Comparison of ENCODE assay signal across 1 cellular context in the genomic region with DNA sequence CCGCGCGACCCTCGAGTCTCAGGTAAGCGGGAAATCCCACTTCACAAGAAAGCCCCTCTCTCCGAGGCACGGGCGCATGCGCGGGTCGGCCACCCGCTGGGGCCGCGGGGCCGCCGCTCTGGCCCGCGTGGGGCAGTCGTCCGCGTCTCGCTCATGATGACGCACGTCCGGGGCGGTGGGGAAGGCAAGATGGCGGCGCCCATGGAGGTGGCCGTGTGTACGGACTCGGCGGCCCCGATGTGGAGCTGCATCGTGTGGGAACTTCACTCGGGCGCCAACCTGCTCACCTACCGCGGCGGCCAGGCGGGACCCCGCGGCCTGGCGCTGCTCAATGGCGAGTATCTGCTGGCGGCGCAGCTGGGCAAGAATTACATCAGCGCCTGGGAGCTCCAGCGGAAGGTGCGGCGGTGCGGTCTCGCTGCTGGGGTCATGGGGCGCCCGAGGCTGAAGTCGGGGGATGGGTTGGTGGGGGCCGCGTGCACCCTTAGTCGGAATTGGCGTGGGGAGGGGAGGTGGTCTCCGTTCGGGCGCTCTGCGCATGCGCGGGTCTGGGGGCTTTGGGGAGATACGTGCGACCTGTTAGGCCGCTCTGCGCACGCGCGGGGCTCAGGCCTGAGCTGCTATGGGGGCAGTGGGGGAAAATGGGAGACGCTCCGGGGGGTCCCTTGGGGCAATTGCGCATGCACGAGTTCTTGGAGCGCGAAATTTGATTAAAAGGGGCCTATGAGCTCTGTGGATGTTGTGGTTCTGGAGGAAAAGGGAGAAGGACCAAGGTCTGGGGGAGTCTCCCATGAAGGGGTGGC.
TF ChIP-seq lines count a peak whose summit lies in the region.

A gene with protein sequence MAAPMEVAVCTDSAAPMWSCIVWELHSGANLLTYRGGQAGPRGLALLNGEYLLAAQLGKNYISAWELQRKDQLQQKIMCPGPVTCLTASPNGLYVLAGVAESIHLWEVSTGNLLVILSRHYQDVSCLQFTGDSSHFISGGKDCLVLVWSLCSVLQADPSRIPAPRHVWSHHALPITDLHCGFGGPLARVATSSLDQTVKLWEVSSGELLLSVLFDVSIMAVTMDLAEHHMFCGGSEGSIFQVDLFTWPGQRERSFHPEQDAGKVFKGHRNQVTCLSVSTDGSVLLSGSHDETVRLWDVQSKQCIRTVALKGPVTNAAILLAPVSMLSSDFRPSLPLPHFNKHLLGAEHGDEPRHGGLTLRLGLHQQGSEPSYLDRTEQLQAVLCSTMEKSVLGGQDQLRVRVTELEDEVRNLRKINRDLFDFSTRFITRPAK (plus strand): TSS at position 181 of the 803 bp plus-strand sequence. CDS start 9 bp downstream, at position 190.

TF ChIP-seq in K562, 482 proteins besides CTCF, POLR2A, EP300 and RAD21 (continued from another document and continues in another):
- TF ChIP-seq, protein P1, sequence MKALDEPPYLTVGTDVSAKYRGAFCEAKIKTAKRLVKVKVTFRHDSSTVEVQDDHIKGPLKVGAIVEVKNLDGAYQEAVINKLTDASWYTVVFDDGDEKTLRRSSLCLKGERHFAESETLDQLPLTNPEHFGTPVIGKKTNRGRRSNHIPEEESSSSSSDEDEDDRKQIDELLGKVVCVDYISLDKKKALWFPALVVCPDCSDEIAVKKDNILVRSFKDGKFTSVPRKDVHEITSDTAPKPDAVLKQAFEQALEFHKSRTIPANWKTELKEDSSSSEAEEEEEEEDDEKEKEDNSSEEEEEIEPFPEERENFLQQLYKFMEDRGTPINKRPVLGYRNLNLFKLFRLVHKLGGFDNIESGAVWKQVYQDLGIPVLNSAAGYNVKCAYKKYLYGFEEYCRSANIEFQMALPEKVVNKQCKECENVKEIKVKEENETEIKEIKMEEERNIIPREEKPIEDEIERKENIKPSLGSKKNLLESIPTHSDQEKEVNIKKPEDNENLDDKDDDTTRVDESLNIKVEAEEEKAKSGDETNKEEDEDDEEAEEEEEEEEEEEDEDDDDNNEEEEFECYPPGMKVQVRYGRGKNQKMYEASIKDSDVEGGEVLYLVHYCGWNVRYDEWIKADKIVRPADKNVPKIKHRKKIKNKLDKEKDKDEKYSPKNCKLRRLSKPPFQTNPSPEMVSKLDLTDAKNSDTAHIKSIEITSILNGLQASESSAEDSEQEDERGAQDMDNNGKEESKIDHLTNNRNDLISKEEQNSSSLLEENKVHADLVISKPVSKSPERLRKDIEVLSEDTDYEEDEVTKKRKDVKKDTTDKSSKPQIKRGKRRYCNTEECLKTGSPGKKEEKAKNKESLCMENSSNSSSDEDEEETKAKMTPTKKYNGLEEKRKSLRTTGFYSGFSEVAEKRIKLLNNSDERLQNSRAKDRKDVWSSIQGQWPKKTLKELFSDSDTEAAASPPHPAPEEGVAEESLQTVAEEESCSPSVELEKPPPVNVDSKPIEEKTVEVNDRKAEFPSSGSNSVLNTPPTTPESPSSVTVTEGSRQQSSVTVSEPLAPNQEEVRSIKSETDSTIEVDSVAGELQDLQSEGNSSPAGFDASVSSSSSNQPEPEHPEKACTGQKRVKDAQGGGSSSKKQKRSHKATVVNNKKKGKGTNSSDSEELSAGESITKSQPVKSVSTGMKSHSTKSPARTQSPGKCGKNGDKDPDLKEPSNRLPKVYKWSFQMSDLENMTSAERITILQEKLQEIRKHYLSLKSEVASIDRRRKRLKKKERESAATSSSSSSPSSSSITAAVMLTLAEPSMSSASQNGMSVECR (CRISPR knock-in tag; IDR thresholded peaks at IDR 0.05): peak; percentile 100
- 0 out of 2 replicates have a peak, but pooled peaks have one; percentile 42 for TF ChIP-seq ERF (CRISPR knock-in tag; IDR thresholded peaks at IDR 0.05)
- peak; percentile 90; the same call in 1 of the 2 replicates for TF ChIP-seq FOXP1 (CRISPR knock-in tag; IDR thresholded peaks at IDR 0.05)
- peak; percentile 93 for TF ChIP-seq RB1 (IDR thresholded peaks at IDR 0.05; ENCODE audit: low read depth)
- TF ChIP-seq KLF1 (tag; IDR thresholded peaks at IDR 0.05): peak; percentile 74; the same call in 1 of the 2 replicates
- TF ChIP-seq FOXK2 (conservative IDR thresholded peaks at IDR 0.05 in 1 of 2, IDR thresholded peaks at IDR 0.05 in 1 of 2; ENCODE audit: low read depth in 2 of 2): peak; percentile 73 to 82
- no peak for TF ChIP-seq POLR3A (IDR thresholded peaks at IDR 0.05; ENCODE audit: borderline replicate concordance, extremely low read depth, insufficient read depth, insufficient read length)
- TF ChIP-seq, protein P2, sequence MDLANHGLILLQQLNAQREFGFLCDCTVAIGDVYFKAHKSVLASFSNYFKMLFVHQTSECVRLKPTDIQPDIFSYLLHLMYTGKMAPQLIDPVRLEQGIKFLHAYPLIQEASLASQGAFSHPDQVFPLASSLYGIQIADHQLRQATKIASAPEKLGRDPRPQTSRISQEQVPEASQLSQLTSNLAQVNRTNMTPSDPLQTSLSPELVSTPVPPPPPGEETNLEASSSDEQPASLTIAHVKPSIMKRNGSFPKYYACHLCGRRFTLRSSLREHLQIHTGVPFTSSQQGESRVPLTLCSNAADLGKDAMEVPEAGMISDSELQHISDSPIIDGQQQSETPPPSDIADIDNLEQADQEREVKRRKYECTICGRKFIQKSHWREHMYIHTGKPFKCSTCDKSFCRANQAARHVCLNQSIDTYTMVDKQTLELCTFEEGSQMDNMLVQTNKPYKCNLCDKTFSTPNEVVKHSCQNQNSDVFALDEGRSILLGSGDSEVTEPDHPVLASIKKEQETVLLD (IDR thresholded peaks at IDR 0.05): peak; percentile 96
- TF ChIP-seq SP2 (IDR thresholded peaks at IDR 0.05; ENCODE audit: extremely low read depth, low read depth, low read length, poor library complexity, severe bottlenecking): peak; percentile 24
- no peak for TF ChIP-seq ZNF436 (CRISPR knock-in tag; IDR thresholded peaks at IDR 0.05)
- TF ChIP-seq ZNF23 (CRISPR knock-in tag; IDR thresholded peaks at IDR 0.05): no peak
- peak; percentile 12; the same call in 1 of the 2 replicates for TF ChIP-seq DMBX1 (CRISPR knock-in tag; IDR thresholded peaks at IDR 0.05; ENCODE audit: borderline replicate concordance)
- peak; percentile 74 for TF ChIP-seq L3MBTL2 (IDR thresholded peaks at IDR 0.05)
- TF ChIP-seq RBFOX2 (IDR thresholded peaks at IDR 0.05; ENCODE audit: low read depth, low read length): peak; percentile 96
- TF ChIP-seq RBBP5 (IDR thresholded peaks at IDR 0.05; ENCODE audit: borderline replicate concordance, insufficient read depth, low read length, poor library complexity, severe bottlenecking): peak; percentile 98
- peak; percentile 98 for TF ChIP-seq CREB1 (IDR thresholded peaks at IDR 0.05)
- peak; percentile 98 for TF ChIP-seq CREB1 (CRISPR knock-in tag; IDR thresholded peaks at IDR 0.05)
- TF ChIP-seq, protein P3, sequence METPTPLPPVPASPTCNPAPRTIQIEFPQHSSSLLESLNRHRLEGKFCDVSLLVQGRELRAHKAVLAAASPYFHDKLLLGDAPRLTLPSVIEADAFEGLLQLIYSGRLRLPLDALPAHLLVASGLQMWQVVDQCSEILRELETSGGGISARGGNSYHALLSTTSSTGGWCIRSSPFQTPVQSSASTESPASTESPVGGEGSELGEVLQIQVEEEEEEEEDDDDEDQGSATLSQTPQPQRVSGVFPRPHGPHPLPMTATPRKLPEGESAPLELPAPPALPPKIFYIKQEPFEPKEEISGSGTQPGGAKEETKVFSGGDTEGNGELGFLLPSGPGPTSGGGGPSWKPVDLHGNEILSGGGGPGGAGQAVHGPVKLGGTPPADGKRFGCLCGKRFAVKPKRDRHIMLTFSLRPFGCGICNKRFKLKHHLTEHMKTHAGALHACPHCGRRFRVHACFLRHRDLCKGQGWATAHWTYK (CRISPR knock-in tag; IDR thresholded peaks at IDR 0.05): peak; percentile 59
- peak; percentile 99 for TF ChIP-seq YY1 (IDR thresholded peaks at IDR 0.05; ENCODE audit: borderline replicate concordance in 1 of 3, control insufficient read depth in 1 of 3, extremely low read depth in 1 of 3, insufficient read depth in 3 of 3, insufficient read length in 1 of 3, insufficient replicate concordance in 2 of 3, low read depth in 1 of 3, low read length in 2 of 3)
- TF ChIP-seq HCFC1 (IDR thresholded peaks at IDR 0.05; ENCODE audit: low read depth, low read length): peak; percentile 92
- TF ChIP-seq TEAD1 (CRISPR knock-in tag; IDR thresholded peaks at IDR 0.05): peak in 1 of 2 experiments; percentile 75; a peak in 1 of 4 replicates
- peak; percentile 97 for TF ChIP-seq MXD1 (CRISPR knock-in tag; IDR thresholded peaks at IDR 0.05; ENCODE audit: borderline replicate concordance, poor library complexity, severe bottlenecking)
- TF ChIP-seq TBP (optimal IDR thresholded peaks at IDR 0.05; ENCODE audit: low read depth, low read length): peak; percentile 76
- TF ChIP-seq TBL1XR1 (IDR thresholded peaks at IDR 0.05; ENCODE audit: low read length in 2 of 2): peak in 1 of 2 experiments; percentile 66; a peak in 2 of 4 replicates
- TF ChIP-seq EHMT2 (IDR thresholded peaks at IDR 0.05): no peak
- peak; percentile 78 for TF ChIP-seq ZKSCAN1 (IDR thresholded peaks at IDR 0.05; ENCODE audit: low read depth, low read length)
- TF ChIP-seq, protein P4, sequence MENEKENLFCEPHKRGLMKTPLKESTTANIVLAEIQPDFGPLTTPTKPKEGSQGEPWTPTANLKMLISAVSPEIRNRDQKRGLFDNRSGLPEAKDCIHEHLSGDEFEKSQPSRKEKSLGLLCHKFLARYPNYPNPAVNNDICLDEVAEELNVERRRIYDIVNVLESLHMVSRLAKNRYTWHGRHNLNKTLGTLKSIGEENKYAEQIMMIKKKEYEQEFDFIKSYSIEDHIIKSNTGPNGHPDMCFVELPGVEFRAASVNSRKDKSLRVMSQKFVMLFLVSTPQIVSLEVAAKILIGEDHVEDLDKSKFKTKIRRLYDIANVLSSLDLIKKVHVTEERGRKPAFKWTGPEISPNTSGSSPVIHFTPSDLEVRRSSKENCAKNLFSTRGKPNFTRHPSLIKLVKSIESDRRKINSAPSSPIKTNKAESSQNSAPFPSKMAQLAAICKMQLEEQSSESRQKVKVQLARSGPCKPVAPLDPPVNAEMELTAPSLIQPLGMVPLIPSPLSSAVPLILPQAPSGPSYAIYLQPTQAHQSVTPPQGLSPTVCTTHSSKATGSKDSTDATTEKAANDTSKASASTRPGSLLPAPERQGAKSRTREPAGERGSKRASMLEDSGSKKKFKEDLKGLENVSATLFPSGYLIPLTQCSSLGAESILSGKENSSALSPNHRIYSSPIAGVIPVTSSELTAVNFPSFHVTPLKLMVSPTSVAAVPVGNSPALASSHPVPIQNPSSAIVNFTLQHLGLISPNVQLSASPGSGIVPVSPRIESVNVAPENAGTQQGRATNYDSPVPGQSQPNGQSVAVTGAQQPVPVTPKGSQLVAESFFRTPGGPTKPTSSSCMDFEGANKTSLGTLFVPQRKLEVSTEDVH (IDR thresholded peaks at IDR 0.05; ENCODE audit: low read depth, partially characterized antibody): peak; percentile 67
- TF ChIP-seq MNT (conservative IDR thresholded peaks at IDR 0.05): peak; percentile 93 to 98
- no peak for TF ChIP-seq CBX5 (IDR thresholded peaks at IDR 0.05; ENCODE audit: borderline replicate concordance, low read depth)
- peak; percentile 28 to 99; a peak in 2 of 4 replicates for TF ChIP-seq HDAC1 (IDR thresholded peaks at IDR 0.05)
- TF ChIP-seq C11orf30 (IDR thresholded peaks at IDR 0.05; ENCODE audit: low read depth): peak; percentile 99
- TF ChIP-seq HDAC2 (IDR thresholded peaks at IDR 0.05): peak; percentile 95
- TF ChIP-seq, protein P5, sequence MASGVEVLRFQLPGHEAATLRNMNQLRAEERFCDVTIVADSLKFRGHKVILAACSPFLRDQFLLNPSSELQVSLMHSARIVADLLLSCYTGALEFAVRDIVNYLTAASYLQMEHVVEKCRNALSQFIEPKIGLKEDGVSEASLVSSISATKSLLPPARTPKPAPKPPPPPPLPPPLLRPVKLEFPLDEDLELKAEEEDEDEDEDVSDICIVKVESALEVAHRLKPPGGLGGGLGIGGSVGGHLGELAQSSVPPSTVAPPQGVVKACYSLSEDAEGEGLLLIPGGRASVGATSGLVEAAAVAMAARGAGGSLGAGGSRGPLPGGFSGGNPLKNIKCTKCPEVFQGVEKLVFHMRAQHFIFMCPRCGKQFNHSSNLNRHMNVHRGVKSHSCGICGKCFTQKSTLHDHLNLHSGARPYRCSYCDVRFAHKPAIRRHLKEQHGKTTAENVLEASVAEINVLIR (CRISPR knock-in tag; IDR thresholded peaks at IDR 0.05): peak; percentile 96
- peak; percentile 75 for TF ChIP-seq ETV5 (CRISPR knock-in tag; IDR thresholded peaks at IDR 0.05; ENCODE audit: low read depth)
- peak; percentile 97 for TF ChIP-seq MTA1 (IDR thresholded peaks at IDR 0.05; ENCODE audit: borderline replicate concordance)
- TF ChIP-seq ZNF76 (CRISPR knock-in tag; IDR thresholded peaks at IDR 0.05; ENCODE audit: borderline replicate concordance): 0 out of 2 replicates have a peak, but pooled peaks have one; percentile 41
- peak; percentile 80 for TF ChIP-seq HMGN3 (IDR thresholded peaks at IDR 0.05; ENCODE audit: borderline replicate concordance, extremely low read depth, insufficient read length, low read depth, low read length)
- TF ChIP-seq POLR2G (IDR thresholded peaks at IDR 0.05; ENCODE audit: low read depth, low read length): peak; percentile 94
- TF ChIP-seq ATF3 (IDR thresholded peaks at IDR 0.05): peak; percentile 67
- no peak for TF ChIP-seq ATF3 (CRISPR knock-in tag; conservative IDR thresholded peaks at IDR 0.05)
- TF ChIP-seq TCF7L2 (IDR thresholded peaks at IDR 0.05; ENCODE audit: low read depth, low read length): peak; percentile 87
- TF ChIP-seq SNIP1 (IDR thresholded peaks at IDR 0.05; ENCODE audit: low read depth): no peak
- peak; percentile 90 for TF ChIP-seq LCOR (CRISPR knock-in tag; IDR thresholded peaks at IDR 0.05)
- TF ChIP-seq HLTF (IDR thresholded peaks at IDR 0.05): 0 out of 2 replicates have a peak, but pooled peaks have one; percentile 28
- no peak for TF ChIP-seq ETV6 (IDR thresholded peaks at IDR 0.05; ENCODE audit: borderline replicate concordance in 1 of 2, low read depth in 2 of 2, low read length in 1 of 2)
- TF ChIP-seq ETV6 (CRISPR knock-in tag; IDR thresholded peaks at IDR 0.05; ENCODE audit: borderline replicate concordance): no peak
